Comparison of ENCODE assay signal across 17 cellular contexts in genomic region chr10:91227576-91227975, GRCh38.
"Had no signal": no experiment of that assay in that cellular context is flagged by ENCODE, and none has a peak within 500 bp of the region (broad histone marks: within the 10 kb centered on the region; RNA-seq: fewer than 3 reads in every experiment).

No MANE protein-coding gene starts in this region.

- H3K27ac ChIP-seq: breast epithelium, esophagus squamous epithelium, heart right ventricle, ovary, psoas muscle, suprapubic skin, transverse colon, uterus, VCaP had no signal

- H3K27ac Mint-ChIP-seq: activated CD4-positive, alpha-beta memory T cell treated with anti-CD3 and anti-CD28 coated beads, Interleukin-2, amount 10 ng/mL, durations not matched to agents 7 days and 5 days; activated T-helper 1 cell treated with anti-CD3 and anti-CD28 coated beads, Interleukin-12 subunit alpha, Interleukin-12 subunit beta, Interleukin-2, Interleukin-4 antibody, amounts not matched to agents 30 ng/mL and 10 ng/mL and 1 ng/mL, durations not matched to agents 14 hours and 24 hours and 36 hours; stimulated activated naive CD8-positive, alpha-beta T cell treated with anti-CD3 and anti-CD28 coated beads, Interleukin-15, Interleukin-2, amounts not matched to agents 100 ng/mL and 50 ng/mL, for 24 hours had no signal

- H3K4me1 ChIP-seq: breast epithelium, uterus had no signal

- H3K9me3 ChIP-seq: breast epithelium, esophagus squamous epithelium, heart right ventricle, ovary, psoas muscle, suprapubic skin, transverse colon, uterus had no signal

- H3K36me3 ChIP-seq: breast epithelium, ovary, suprapubic skin, transverse colon, uterus had no signal

- H3K27me3 ChIP-seq: breast epithelium, esophagus squamous epithelium, heart right ventricle, ovary, suprapubic skin, transverse colon, uterus had no signal

- H3K4me3 ChIP-seq: breast epithelium, esophagus squamous epithelium, heart right ventricle, ovary, psoas muscle, suprapubic skin, transverse colon, uterus had no signal

- H3K27me3 Mint-ChIP-seq: activated CD4-positive, alpha-beta memory T cell treated with anti-CD3 and anti-CD28 coated beads, Interleukin-2, amount 10 ng/mL, durations not matched to agents 7 days and 5 days; stimulated activated naive CD8-positive, alpha-beta T cell treated with anti-CD3 and anti-CD28 coated beads, Interleukin-15, Interleukin-2, amounts not matched to agents 100 ng/mL and 50 ng/mL, for 24 hours had no signal

- DNase-seq: activated CD4-positive, alpha-beta memory T cell treated with anti-CD3 and anti-CD28 coated beads, Interleukin-2, amount 10 ng/mL, durations not matched to agents 7 days and 5 days; activated naive CD4-positive, alpha-beta T cell; effector CD4-positive, alpha-beta T cell; esophagus squamous epithelium; heart right ventricle; left ventricle myocardium superior; ovary; psoas muscle; right cardiac atrium; stimulated activated CD4-positive, alpha-beta T cell treated with anti-CD3 and anti-CD28 coated beads, Interleukin-2, amount 100 ng/mL, for 24 hours; transverse colon; uterus had no signal

- H3K9me3 Mint-ChIP-seq: activated CD4-positive, alpha-beta memory T cell treated with anti-CD3 and anti-CD28 coated beads, Interleukin-2, amount 10 ng/mL, durations not matched to agents 7 days and 5 days; activated T-helper 1 cell treated with anti-CD3 and anti-CD28 coated beads, Interleukin-12 subunit alpha, Interleukin-12 subunit beta, Interleukin-2, Interleukin-4 antibody, amounts not matched to agents 30 ng/mL and 10 ng/mL and 1 ng/mL, durations not matched to agents 14 hours and 24 hours and 36 hours; stimulated activated naive CD8-positive, alpha-beta T cell treated with anti-CD3 and anti-CD28 coated beads, Interleukin-15, Interleukin-2, amounts not matched to agents 100 ng/mL and 50 ng/mL, for 24 hours had no signal

- ATAC-seq: heart right ventricle, left ventricle myocardium superior, psoas muscle, right cardiac atrium had no signal

- H3K4me3 Mint-ChIP-seq: activated CD4-positive, alpha-beta memory T cell treated with anti-CD3 and anti-CD28 coated beads, Interleukin-2, amount 10 ng/mL, durations not matched to agents 7 days and 5 days; activated T-helper 1 cell treated with anti-CD3 and anti-CD28 coated beads, Interleukin-12 subunit alpha, Interleukin-12 subunit beta, Interleukin-2, Interleukin-4 antibody, amounts not matched to agents 30 ng/mL and 10 ng/mL and 1 ng/mL, durations not matched to agents 14 hours and 24 hours and 36 hours; stimulated activated naive CD8-positive, alpha-beta T cell treated with anti-CD3 and anti-CD28 coated beads, Interleukin-15, Interleukin-2, amounts not matched to agents 100 ng/mL and 50 ng/mL, for 24 hours had no signal
